Comparison of ENCODE assay signal across 1 cellular context in genomic region chr17:79796570-79797491, GRCh38.
A peak's percentile ranks its signal among the peaks of the same experiment; 100 is the strongest.
TF ChIP-seq lines count a peak whose summit lies in the region.

Gene CBX8, minus strand, starts transcription at chr17:79797077. Its CDS starts 79 bp downstream, at chr17:79796998.

TF ChIP-seq in HepG2, 621 proteins besides CTCF, POLR2A, EP300 and RAD21 (continued from another document and continues in another):
- TF ChIP-seq ELK4 (CRISPR knock-in tag; IDR thresholded peaks at IDR 0.05; ENCODE audit: borderline replicate concordance) (no peak), SP1 (IDR thresholded peaks at IDR 0.05) (peak; percentile 67; the same call in 1 of the 2 replicates), SP1 (CRISPR knock-in tag; IDR thresholded peaks at IDR 0.05) (peak; percentile 90), ATF7-NPFF (CRISPR knock-in tag; IDR thresholded peaks at IDR 0.05; ENCODE audit: low read depth) (0 out of 2 replicates have a peak, but pooled peaks have one; percentile 5), MAFF (IDR thresholded peaks at IDR 0.05; ENCODE audit: low read depth, low read length) (no peak), ZBTB26 (CRISPR knock-in tag; IDR thresholded peaks at IDR 0.05; ENCODE audit: borderline replicate concordance) (no peak), TEAD3 (CRISPR knock-in tag; optimal IDR thresholded peaks at IDR 0.05; ENCODE audit: borderline replicate concordance) (peak; percentile 93), ZNF205 (CRISPR knock-in tag; IDR thresholded peaks at IDR 0.05) (0 out of 2 replicates have a peak, but pooled peaks have one; percentile 38), ZUFSP (CRISPR knock-in tag; IDR thresholded peaks at IDR 0.05; ENCODE audit: borderline replicate concordance) (no peak), ZNF142 (CRISPR knock-in tag; IDR thresholded peaks at IDR 0.05) (peak; percentile 66; the same call in 1 of the 2 replicates), SIN3B (IDR thresholded peaks at IDR 0.05; ENCODE audit: low read length) (no peak), SKIL (CRISPR knock-in tag; IDR thresholded peaks at IDR 0.05; ENCODE audit: borderline replicate concordance) (peak; percentile 71; the same call in 1 of the 2 replicates), ZBTB1 (CRISPR knock-in tag; IDR thresholded peaks at IDR 0.05; ENCODE audit: borderline replicate concordance) (no peak), RFXAP (CRISPR knock-in tag; IDR thresholded peaks at IDR 0.05; ENCODE audit: borderline replicate concordance) (peak; percentile 98), ZNF782 (CRISPR knock-in tag; IDR thresholded peaks at IDR 0.05; ENCODE audit: borderline replicate concordance) (no peak; the same call in 1 of the 2 replicates), ZNF281 (CRISPR knock-in tag; IDR thresholded peaks at IDR 0.05; ENCODE audit: borderline replicate concordance) (peak; percentile 83; the same call in 1 of the 2 replicates), ZSCAN31 (CRISPR knock-in tag; IDR thresholded peaks at IDR 0.05; ENCODE audit: low read depth) (peak; percentile 83; the same call in 1 of the 2 replicates), SYNCRIP (IDR thresholded peaks at IDR 0.05; ENCODE audit: insufficient read depth, low read depth, low read length) (no peak), SMARCC2 (IDR thresholded peaks at IDR 0.05) (no peak), ZSCAN21 (CRISPR knock-in tag; IDR thresholded peaks at IDR 0.05; ENCODE audit: borderline replicate concordance) (0 out of 2 replicates have a peak, but pooled peaks have one; percentile 12), NFE2L2 (IDR thresholded peaks at IDR 0.05; ENCODE audit: low read length) (no peak), CREB3 (CRISPR knock-in tag; IDR thresholded peaks at IDR 0.05) (0 out of 2 replicates have a peak, but pooled peaks have one; percentile 51), ZBTB38 (CRISPR knock-in tag; IDR thresholded peaks at IDR 0.05) (peak; percentile 25; the same call in 1 of the 2 replicates), ZNF850 (CRISPR knock-in tag; conservative IDR thresholded peaks at IDR 0.05) (no peak), ZNF780A (CRISPR knock-in tag; IDR thresholded peaks at IDR 0.05) (no peak), ZBTB42 (CRISPR knock-in tag; IDR thresholded peaks at IDR 0.05) (no peak; the same call in 1 of the 2 replicates), FOXO1 (CRISPR knock-in tag; IDR thresholded peaks at IDR 0.05) (peak; percentile 37), SAP130 (CRISPR knock-in tag; IDR thresholded peaks at IDR 0.05; ENCODE audit: low read depth) (peak; percentile 81), KAT2B (IDR thresholded peaks at IDR 0.05; ENCODE audit: borderline replicate concordance, low read depth, low read length) (no peak), DR1 (CRISPR knock-in tag; IDR thresholded peaks at IDR 0.05) (0 out of 2 replicates have a peak, but pooled peaks have one; percentile 38), ZNF138 (CRISPR knock-in tag; IDR thresholded peaks at IDR 0.05; ENCODE audit: low read depth) (0 out of 2 replicates have a peak, but pooled peaks have one; percentile 64), ARNTL (CRISPR knock-in tag; IDR thresholded peaks at IDR 0.05) (peak; percentile 62), ZFX (CRISPR knock-in tag; IDR thresholded peaks at IDR 0.05; ENCODE audit: low read depth) (peak; percentile 80), ZBTB25 (CRISPR knock-in tag; IDR thresholded peaks at IDR 0.05) (0 out of 2 replicates have a peak, but pooled peaks have one; percentile 42), ZFY (CRISPR knock-in tag; IDR thresholded peaks at IDR 0.05) (peak; percentile 90), ZXDC (CRISPR knock-in tag; IDR thresholded peaks at IDR 0.05) (no peak), RBM22 (optimal IDR thresholded peaks at IDR 0.05; ENCODE audit: low read length) (peak; percentile 28), PAX8 (CRISPR knock-in tag; IDR thresholded peaks at IDR 0.05; ENCODE audit: borderline replicate concordance) (no peak), ZSCAN25 (CRISPR knock-in tag; IDR thresholded peaks at IDR 0.05) (peak; percentile 12; the same call in 1 of the 2 replicates)
